8 cellular contexts compared by ENCODE assay signal in the genomic region with DNA sequence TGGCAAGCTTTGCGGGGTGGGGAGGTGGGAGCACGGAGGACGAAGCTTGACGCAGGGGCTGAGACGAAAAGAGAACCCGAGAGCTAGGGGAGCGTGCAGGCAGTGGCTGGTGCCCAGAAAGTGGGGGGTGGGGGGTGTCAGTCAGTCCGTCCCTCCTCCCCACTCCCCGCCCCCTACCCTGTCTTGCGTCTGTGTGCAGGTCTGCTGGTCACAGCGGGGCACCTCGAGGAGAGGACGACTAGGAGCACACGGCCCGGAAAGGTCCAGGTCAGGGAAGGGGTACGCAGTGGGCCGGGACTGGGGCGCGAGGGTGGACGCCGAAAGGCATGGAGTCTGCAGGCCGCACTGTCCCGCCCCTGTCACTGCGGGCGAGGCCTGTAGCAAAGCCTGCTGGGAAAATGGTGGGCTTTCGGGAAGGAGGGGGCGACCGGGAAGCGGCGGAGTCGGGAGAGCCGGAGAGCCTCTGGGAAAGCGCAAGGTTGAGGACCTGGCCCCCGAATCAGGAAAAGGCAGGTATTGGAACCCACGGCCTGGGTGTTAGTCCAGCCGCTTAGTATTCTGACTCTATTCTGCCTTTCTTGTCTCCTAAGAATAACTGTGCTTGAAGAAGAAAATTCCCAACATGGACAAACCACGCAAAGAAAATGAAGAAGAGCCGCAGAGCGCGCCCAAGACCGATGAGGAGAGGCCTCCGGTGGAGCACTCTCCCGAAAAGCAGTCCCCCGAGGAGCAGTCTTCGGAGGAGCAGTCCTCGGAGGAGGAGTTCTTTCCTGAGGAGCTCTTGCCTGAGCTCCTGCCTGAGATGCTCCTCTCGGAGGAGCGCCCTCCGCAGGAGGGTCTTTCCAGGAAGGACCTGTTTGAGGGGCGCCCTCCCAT. TPM values are rescaled to one million over a fixed set of nuclear protein-coding genes. Genes with fewer than 3 reads are reported as not detected.
A peak's percentile ranks its signal among the peaks of the same experiment; 100 is the strongest.
DNase-seq lines count a peak whose midpoint lies in the region; ATAC-seq and TF ChIP-seq lines count a peak whose summit lies in the region.

No MANE protein-coding gene starts in this region.

- H3K9me3 ChIP-seq in mesodermal cell (ENCODE audit: control insufficient read depth, low read length) (no peaks in the 10 kb centered on the region), subcutaneous abdominal adipose tissue (ENCODE audit: control insufficient read depth in 5 of 5, low read length in 5 of 5) (no peaks in the 10 kb centered on the region)

- H3K27me3 Mint-ChIP-seq in activated CD8-positive, alpha-beta T cell treated with anti-CD3 and anti-CD28 coated beads for 36 hours, result no peaks in the 10 kb centered on the region

- DNase-seq in GM06990 (ENCODE audit: extremely low read depth, insufficient read length) (peak; percentile 50), NCI-H2107 treated with DMSO at 0.1 percent for 48 hours (lab: John Stamatoyannopoulos, UW; ENCODE audit: unreplicated experiment) (peak; percentile 40), epithelial cell of esophagus (ENCODE audit: low read depth) (peak; percentile 48), DMS153 (lab: John Stamatoyannopoulos, UW) (no peak)
- DNase-seq in activated CD8-positive, alpha-beta T cell treated with anti-CD3 and anti-CD28 coated beads for 36 hours, result peak; percentile 29

- intact Hi-C loops in activated CD8-positive, alpha-beta T cell treated with anti-CD3 and anti-CD28 coated beads for 36 hours (cut with micrococcal nuclease), result loop anchor here (10.0 kb wide), 1 partner anchor 55 kb away; the partner anchor contains the start of gene MORF4L2

- POLR2A ChIA-PET in activated CD8-positive, alpha-beta T cell treated with anti-CD3 and anti-CD28 coated beads for 36 hours (lab: Charles Lee), result interaction anchor here (0.7 kb wide), 1 partner anchor 18 kb away, joined by 3 read pairs; no protein-coding TSS in a partner anchor

- no peaks in the 10 kb centered on the region for H3K27me3 ChIP-seq in GM06990 (replicated peaks; ENCODE audit: control insufficient read depth, insufficient read depth, low read length)
- peaks cover 0 to 7% (median 3%) of the 10 kb centered on the region in 5 donors for H3K27me3 ChIP-seq in subcutaneous abdominal adipose tissue (ENCODE audit: control insufficient read depth in 5 of 5, insufficient read depth in 4 of 5, low read length in 5 of 5)

- H3K27ac ChIP-seq in mesodermal cell (ENCODE audit: low read depth, low read length, severe bottlenecking) (peak overlapping the region; percentile 62), subcutaneous abdominal adipose tissue (ENCODE audit: low read depth, low read length) (peak overlapping the region; percentile 90)

- peak; percentile 50 for TF ChIP-seq CTCF in GM06990 (IDR thresholded peaks at IDR 0.05; ENCODE audit: insufficient read depth, low read length, poor library complexity, severe bottlenecking)
- no peak for TF ChIP-seq CTCF in activated CD8-positive, alpha-beta T cell treated with anti-CD3 and anti-CD28 coated beads for 36 hours (IDR thresholded peaks at IDR 0.05)
- TF ChIP-seq CTCF in epithelial cell of esophagus (IDR thresholded peaks at IDR 0.05; ENCODE audit: insufficient read depth, low read depth, low read length, missing control alignments), result peak; percentile 43

- H3K4me1 ChIP-seq in mesodermal cell (ENCODE audit: control insufficient read depth, insufficient read depth, low read length, poor library complexity, severe bottlenecking), result no peaks in the 10 kb centered on the region
- peaks cover 0 to 10% (median 4%) of the 10 kb centered on the region in 5 donors for H3K4me1 ChIP-seq in subcutaneous abdominal adipose tissue (ENCODE audit: control insufficient read depth in 5 of 5, insufficient read depth in 5 of 5, low read length in 5 of 5)

- H3K9me3 Mint-ChIP-seq in activated CD8-positive, alpha-beta T cell treated with anti-CD3 and anti-CD28 coated beads for 36 hours, result no peaks in the 10 kb centered on the region

- peak overlapping the region; percentile 89 for H3K27ac Mint-ChIP-seq in activated CD8-positive, alpha-beta T cell treated with anti-CD3 and anti-CD28 coated beads for 36 hours

- peak overlapping the region; percentile 65 to 88 (median 76) for H3K9ac ChIP-seq in subcutaneous abdominal adipose tissue (ENCODE audit: low read length in 5 of 5)

- H3K36me3 Mint-ChIP-seq in activated CD8-positive, alpha-beta T cell treated with anti-CD3 and anti-CD28 coated beads for 36 hours (ENCODE audit: low read depth), result peaks cover 1% of the 10 kb centered on the region

- peak overlapping the region; percentile 88 for H3K4me3 Mint-ChIP-seq in activated CD8-positive, alpha-beta T cell treated with anti-CD3 and anti-CD28 coated beads for 36 hours

- H3K4me3 ChIP-seq in GM06990 (replicated peaks; ENCODE audit: low read depth, low read length) (peak overlapping the region; percentile 69), epithelial cell of esophagus (ENCODE audit: low read length) (peak overlapping the region; percentile 57), mesodermal cell (ENCODE audit: extremely low read depth, insufficient read depth, low read length, poor library complexity, severe bottlenecking) (peak overlapping the region; percentile 67), subcutaneous abdominal adipose tissue (ENCODE audit: low read depth in 1 of 5, low read length in 5 of 5) (peak overlapping the region; percentile 35 to 87 (median 71))

- WGBS in mesodermal cell (ENCODE audit: insufficient coverage in 2 of 2), 2 experiments, result 0 to 2% methylated on average over 3 to 11 of the region's 50 CpGs

- ATAC-seq in HG02678 (IDR thresholded peaks at IDR 0.05; ENCODE audit: unreplicated experiment), result peak; percentile 39
- ATAC-seq in activated CD8-positive, alpha-beta T cell treated with anti-CD3 and anti-CD28 coated beads for 36 hours, result peak; percentile 55

- H3K4me1 Mint-ChIP-seq in activated CD8-positive, alpha-beta T cell treated with anti-CD3 and anti-CD28 coated beads for 36 hours (ENCODE audit: low read depth), result peaks cover 18% of the 10 kb centered on the region

- H3K36me3 ChIP-seq in GM06990 (ENCODE audit: control insufficient read depth, insufficient read depth, low read length), result no peaks in the 10 kb centered on the region
- no peaks in the 10 kb centered on the region for H3K36me3 ChIP-seq in mesodermal cell (ENCODE audit: control insufficient read depth, insufficient read depth, low read length)
- H3K36me3 ChIP-seq in subcutaneous abdominal adipose tissue (ENCODE audit: control insufficient read depth in 5 of 5, insufficient read depth in 5 of 5, low read length in 5 of 5), result no peaks in the 10 kb centered on the region

- CTCF ChIA-PET in activated CD8-positive, alpha-beta T cell treated with anti-CD3 and anti-CD28 coated beads for 36 hours (lab: Charles Lee), result no interaction called here

RNA-seq across cellular contexts. Expression of gene TCEAL1, which starts 0.8 kb away (rescaled TPM):
- total RNA-seq in activated CD8-positive, alpha-beta T cell treated with anti-CD3 and anti-CD28 coated beads for 36 hours, result 1 to 10 TPM; 6.5 to 7.7 TPM
- polyA plus RNA-seq in mesodermal cell (2013, experiment 1 of 2), result 8.1 TPM
- 7.7 TPM for polyA plus RNA-seq in mesodermal cell (2013, experiment 2 of 2)

RNA-seq across cellular contexts. Expression of gene TCEAL3, which starts 21.8 kb away (rescaled TPM):
- 1 to 10 TPM; 5.6 to 7.9 TPM for total RNA-seq in activated CD8-positive, alpha-beta T cell treated with anti-CD3 and anti-CD28 coated beads for 36 hours
- 13.3 TPM for polyA plus RNA-seq in mesodermal cell (2013, experiment 1 of 2)
- polyA plus RNA-seq in mesodermal cell (2013, experiment 2 of 2), result 13.2 TPM

RNA-seq across cellular contexts. Expression of gene TCEAL4, which starts 44.2 kb away (rescaled TPM):
- 10 to 100 TPM; 15.8 to 18.7 TPM for total RNA-seq in activated CD8-positive, alpha-beta T cell treated with anti-CD3 and anti-CD28 coated beads for 36 hours
- 54.4 TPM for polyA plus RNA-seq in mesodermal cell (2013, experiment 1 of 2)
- polyA plus RNA-seq in mesodermal cell (2013, experiment 2 of 2), result 63.5 TPM

RNA-seq across cellular contexts. Expression of gene MORF4L2, which starts 57.0 kb away (rescaled TPM):
- total RNA-seq in activated CD8-positive, alpha-beta T cell treated with anti-CD3 and anti-CD28 coated beads for 36 hours, result 100 to 1,000 TPM; 234 to 239 TPM
- 460 TPM for polyA plus RNA-seq in mesodermal cell (2013, experiment 1 of 2)
- 455 TPM for polyA plus RNA-seq in mesodermal cell (2013, experiment 2 of 2)
